ENCODE assay signal across 1 cellular context in the genomic region with DNA sequence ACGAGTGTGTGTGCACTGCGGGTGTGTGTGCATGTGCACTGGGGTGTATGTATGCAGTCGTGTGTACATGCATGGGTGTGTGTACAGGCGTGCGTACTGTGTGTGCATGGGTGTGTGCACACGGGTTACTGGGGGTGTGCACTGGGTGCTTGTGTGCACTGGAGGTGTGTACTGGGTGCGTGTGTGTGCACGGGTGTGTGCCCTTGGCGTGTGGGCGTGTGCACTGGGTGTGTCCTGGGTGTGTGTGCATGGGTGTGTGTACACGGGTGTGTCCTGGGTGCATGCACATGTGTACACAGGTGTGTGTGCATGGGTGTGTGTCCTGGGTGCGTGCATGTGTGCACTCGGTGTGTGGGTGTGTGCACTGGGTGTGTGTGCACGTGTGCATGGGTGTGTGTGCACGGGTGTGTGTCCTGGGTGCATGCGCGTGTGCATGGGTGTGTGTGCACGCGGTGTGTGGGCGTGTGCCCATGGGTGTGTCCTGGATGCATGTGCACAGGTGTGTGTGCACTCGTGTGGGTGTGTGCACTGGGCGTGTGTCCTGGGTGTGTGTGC.
TF ChIP-seq lines count a peak whose summit lies in the region.

No MANE protein-coding gene starts in this region.

TF ChIP-seq in HEK293, 187 proteins besides CTCF, POLR2A, EP300 and RAD21 (continued from another document):
- TF ChIP-seq, protein P1, sequence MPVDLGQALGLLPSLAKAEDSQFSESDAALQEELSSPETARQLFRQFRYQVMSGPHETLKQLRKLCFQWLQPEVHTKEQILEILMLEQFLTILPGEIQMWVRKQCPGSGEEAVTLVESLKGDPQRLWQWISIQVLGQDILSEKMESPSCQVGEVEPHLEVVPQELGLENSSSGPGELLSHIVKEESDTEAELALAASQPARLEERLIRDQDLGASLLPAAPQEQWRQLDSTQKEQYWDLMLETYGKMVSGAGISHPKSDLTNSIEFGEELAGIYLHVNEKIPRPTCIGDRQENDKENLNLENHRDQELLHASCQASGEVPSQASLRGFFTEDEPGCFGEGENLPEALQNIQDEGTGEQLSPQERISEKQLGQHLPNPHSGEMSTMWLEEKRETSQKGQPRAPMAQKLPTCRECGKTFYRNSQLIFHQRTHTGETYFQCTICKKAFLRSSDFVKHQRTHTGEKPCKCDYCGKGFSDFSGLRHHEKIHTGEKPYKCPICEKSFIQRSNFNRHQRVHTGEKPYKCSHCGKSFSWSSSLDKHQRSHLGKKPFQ (tag by site-specific recombination; IDR thresholded peaks at IDR 0.05) = peak; percentile 50; the same call in 1 of the 2 replicates
- TF ChIP-seq ZNF112 (tag by site-specific recombination; IDR thresholded peaks at IDR 0.05) = no peak
- peak; percentile 74 for TF ChIP-seq ZFHX2 (tag by site-specific recombination; conservative IDR thresholded peaks at IDR 0.05)
- TF ChIP-seq, protein P2, sequence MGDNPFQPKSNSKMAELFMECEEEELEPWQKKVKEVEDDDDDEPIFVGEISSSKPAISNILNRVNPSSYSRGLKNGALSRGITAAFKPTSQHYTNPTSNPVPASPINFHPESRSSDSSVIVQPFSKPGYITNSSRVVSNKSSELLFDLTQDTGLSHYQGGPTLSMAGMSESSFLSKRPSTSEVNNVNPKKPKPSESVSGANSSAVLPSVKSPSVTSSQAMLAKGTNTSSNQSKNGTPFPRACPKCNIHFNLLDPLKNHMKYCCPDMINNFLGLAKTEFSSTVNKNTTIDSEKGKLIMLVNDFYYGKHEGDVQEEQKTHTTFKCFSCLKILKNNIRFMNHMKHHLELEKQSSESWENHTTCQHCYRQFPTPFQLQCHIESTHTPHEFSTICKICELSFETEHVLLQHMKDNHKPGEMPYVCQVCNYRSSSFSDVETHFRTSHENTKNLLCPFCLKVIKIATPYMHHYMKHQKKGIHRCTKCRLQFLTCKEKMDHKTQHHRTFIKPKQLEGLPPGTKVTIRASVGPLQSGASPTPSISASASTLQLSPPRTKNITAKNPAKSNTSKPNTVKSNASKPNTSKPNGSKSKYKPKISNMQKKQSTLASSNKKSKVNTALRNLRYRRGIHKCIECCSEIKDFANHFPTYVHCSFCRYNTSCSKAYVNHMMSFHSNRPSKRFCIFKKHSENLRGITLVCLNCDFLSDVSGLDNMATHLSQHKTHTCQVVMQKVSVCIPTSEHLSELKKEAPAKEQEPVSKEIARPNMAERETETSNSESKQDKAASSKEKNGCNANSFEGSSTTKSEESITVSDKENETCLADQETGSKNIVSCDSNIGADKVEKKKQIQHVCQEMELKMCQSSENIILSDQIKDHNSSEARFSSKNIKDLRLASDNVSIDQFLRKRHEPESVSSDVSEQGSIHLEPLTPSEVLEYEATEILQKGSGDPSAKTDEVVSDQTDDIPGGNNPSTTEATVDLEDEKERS (tag by site-specific recombination; IDR thresholded peaks at IDR 0.05) = no peak
- peak; percentile 41 for TF ChIP-seq EGR2 (tag by site-specific recombination; IDR thresholded peaks at IDR 0.05; ENCODE audit: low read depth)
- peak; percentile 77; the same call in 1 of the 2 replicates for TF ChIP-seq KLF8 (tag by site-specific recombination; IDR thresholded peaks at IDR 0.05)
- TF ChIP-seq ZNF37A (tag by site-specific recombination; IDR thresholded peaks at IDR 0.05) = no peak
- TF ChIP-seq, protein P3, sequence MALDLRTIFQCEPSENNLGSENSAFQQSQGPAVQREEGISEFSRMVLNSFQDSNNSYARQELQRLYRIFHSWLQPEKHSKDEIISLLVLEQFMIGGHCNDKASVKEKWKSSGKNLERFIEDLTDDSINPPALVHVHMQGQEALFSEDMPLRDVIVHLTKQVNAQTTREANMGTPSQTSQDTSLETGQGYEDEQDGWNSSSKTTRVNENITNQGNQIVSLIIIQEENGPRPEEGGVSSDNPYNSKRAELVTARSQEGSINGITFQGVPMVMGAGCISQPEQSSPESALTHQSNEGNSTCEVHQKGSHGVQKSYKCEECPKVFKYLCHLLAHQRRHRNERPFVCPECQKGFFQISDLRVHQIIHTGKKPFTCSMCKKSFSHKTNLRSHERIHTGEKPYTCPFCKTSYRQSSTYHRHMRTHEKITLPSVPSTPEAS (tag by site-specific recombination; IDR thresholded peaks at IDR 0.05) = peak; percentile 85
